23 cellular contexts compared by ENCODE assay signal in the genomic region with DNA sequence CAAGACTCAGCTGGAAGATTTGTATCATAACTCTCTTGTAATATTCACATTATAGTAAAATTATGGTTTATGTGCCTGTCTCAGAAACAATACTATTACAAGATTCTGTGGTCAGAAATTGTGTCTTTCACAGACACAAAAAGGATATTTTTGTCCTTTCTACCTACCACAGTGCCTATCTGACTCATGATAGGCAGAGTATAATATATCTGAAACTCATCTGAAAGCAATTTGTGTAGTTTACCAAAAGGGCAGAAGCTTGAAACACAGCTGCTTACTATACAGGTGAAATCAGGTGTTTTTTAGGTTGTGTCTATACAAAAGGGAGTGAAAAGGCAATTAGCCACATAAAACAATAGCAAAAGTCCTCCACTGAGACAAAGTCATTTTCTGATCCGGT. TPM values are rescaled to one million over a fixed set of nuclear protein-coding genes. Genes with fewer than 3 reads are reported as not detected.
DNase-seq lines count a peak whose midpoint lies in the region; ATAC-seq, FAIRE-seq and TF ChIP-seq lines count a peak whose summit lies in the region.
"Had no signal": no experiment of that assay in that cellular context is flagged by ENCODE, and none has a peak within 500 bp of the region (broad histone marks: within the 10 kb centered on the region; RNA-seq: fewer than 3 reads in every experiment).

No MANE protein-coding gene starts in this region.

- H3K4me3 Mint-ChIP-seq in HFFc6: no peak overlapping the region
- H3K4me3 Mint-ChIP-seq: CD8-positive, alpha-beta T cell; GM23338 had no signal

- H3K4me1 Mint-ChIP-seq in HFFc6 (ENCODE audit: low read depth): no peaks in the 10 kb centered on the region

- H3K36me3 Mint-ChIP-seq in HFFc6 (ENCODE audit: low read depth): no peaks in the 10 kb centered on the region
- H3K36me3 Mint-ChIP-seq: CD8-positive, alpha-beta T cell had no signal

- RAD21 ChIA-PET in GM12878 (lab: Charles Lee; ENCODE audit: unreplicated experiment): no interaction called here

- ATAC-seq in GM18858 (IDR thresholded peaks at IDR 0.05; ENCODE audit: unreplicated experiment): peak; percentile 64
- ATAC-seq in HG02610 (IDR thresholded peaks at IDR 0.05; ENCODE audit: unreplicated experiment): peak; percentile 93
- peak; percentile 55 for ATAC-seq in HG03378 (IDR thresholded peaks at IDR 0.05; ENCODE audit: unreplicated experiment)
- no peak for ATAC-seq in GM12878
- no peak for ATAC-seq in HG02571 (IDR thresholded peaks at IDR 0.05; ENCODE audit: unreplicated experiment)
- ATAC-seq: CD8-positive, alpha-beta T cell; Panc1 had no signal

- no peak overlapping the region for H2AFZ ChIP-seq in GM12878 (ENCODE audit: control insufficient read depth, low read depth, low read length)
- H2AFZ ChIP-seq: GM23338 had no signal

- H4K20me1 ChIP-seq in GM12878 (ENCODE audit: control insufficient read depth, insufficient read depth): no peaks in the 10 kb centered on the region

- H3K27ac Mint-ChIP-seq in HFFc6: no peak overlapping the region
- H3K27ac Mint-ChIP-seq: CD8-positive, alpha-beta T cell; GM23338 had no signal

- no peak overlapping the region for H3K9ac ChIP-seq in GM12878 (ENCODE audit: control insufficient read depth, insufficient read depth, low read length)
- H3K9ac ChIP-seq: SK-N-SH had no signal

- peaks cover 0 to 10% of the 10 kb centered on the region in 2 experiments; a peak in 3 of 4 replicates for H3K27me3 ChIP-seq in GM12878 (replicated peaks in 1 of 2; ENCODE audit: control insufficient read depth in 2 of 2, insufficient read depth in 2 of 2, low read length in 1 of 2)
- H3K27me3 ChIP-seq: BE2C had no signal

- H3K9me3 ChIP-seq in GM12878 (replicated peaks; ENCODE audit: control insufficient read depth, insufficient read depth, low read length): no peaks in the 10 kb centered on the region
- H3K9me3 ChIP-seq: BE2C, SK-N-SH had no signal

- CTCF ChIA-PET in GM12878 (lab: Yijun Ruan, JAX): interaction anchor here (0.7 to 1.7 kb wide), 3 partner anchors 24 to 598 kb away, joined by 3 to 4 read pairs (median 3); no protein-coding TSS in a partner anchor

- H3K4me3 ChIP-seq in GM12878: no peak overlapping the region
- H3K4me3 ChIP-seq: GM23338 had no signal

- intact Hi-C loops in GM12878 (cut with micrococcal nuclease; ENCODE audit: unreplicated experiment): no loop called here

- H3K9me3 Mint-ChIP-seq in HFFc6: no peaks in the 10 kb centered on the region
- H3K9me3 Mint-ChIP-seq: CD8-positive, alpha-beta T cell; GM23338 had no signal

- SMC1A ChIA-PET in GM12878 (lab: Charles Lee; ENCODE audit: uncharacterized antibody, unreplicated experiment): interaction anchor here (0.5 to 1.2 kb wide), 2 partner anchors 43 to 638 kb away, joined by 3 to 5 read pairs; no protein-coding TSS in a partner anchor

- in situ Hi-C loops in GM12878 (cut with MboI): loop anchor here (10.0 kb wide), 1 partner anchor 330 kb away; no protein-coding TSS in a partner anchor

- no peak for FAIRE-seq in GM12878 (lab: Jason Lieb, UNC)
- FAIRE-seq: D721Med, GM18507 had no signal

- no peak for TF ChIP-seq RAD21 in GM12878 (IDR thresholded peaks at IDR 0.05; ENCODE audit: insufficient read depth, low read depth, low read length)

- no peak overlapping the region for H3K27ac ChIP-seq in GM12878 (ENCODE audit: control insufficient read depth, insufficient read depth)

- TF ChIP-seq EP300 in GM12878 (IDR thresholded peaks at IDR 0.05; ENCODE audit: borderline replicate concordance in 1 of 2, control insufficient read depth in 1 of 2, low read depth in 2 of 2, low read length in 2 of 2): no peak

- no peak overlapping the region for H3K4me2 ChIP-seq in GM12878 (ENCODE audit: control insufficient read depth, insufficient read depth)
- H3K4me2 ChIP-seq: GM23338, SK-N-SH had no signal

- POLR2A ChIA-PET in GM12878 (lab: Charles Lee): no interaction called here

- no peaks in the 10 kb centered on the region for H3K27me3 Mint-ChIP-seq in HFFc6 (ENCODE audit: insufficient read depth)

- 0% methylated on average over 1 of the region's 1 CpG for WGBS in GM12878 (ENCODE audit: insufficient coverage, insufficient replicate concordance, low lambda C conversion rate, missing lambda C conversion rate)

- no peak for TF ChIP-seq CTCF in GM12878 (IDR thresholded peaks at IDR 0.05 in 2 of 3, conservative IDR thresholded peaks at IDR 0.05 in 1 of 3; ENCODE audit: control insufficient read depth in 2 of 3, extremely low read depth in 1 of 3, insufficient read depth in 1 of 3, low read depth in 3 of 3, low read length in 3 of 3)
- no peak for TF ChIP-seq CTCF in HFFc6 (IDR thresholded peaks at IDR 0.05)

- BruUV-seq in GM12878 (replicated peaks; lab: Mats Ljungman, UMichigan): no TSS peak

- no peaks in the 10 kb centered on the region for H3K79me2 ChIP-seq in GM12878 (ENCODE audit: control insufficient read depth, insufficient read depth, low read length)

- TF ChIP-seq POLR2A in GM12878 (IDR thresholded peaks at IDR 0.05; ENCODE audit: low read depth, low read length): no peak

- no peaks in the 10 kb centered on the region for H3K4me1 ChIP-seq in GM12878 (ENCODE audit: control insufficient read depth, insufficient read depth, low read length)
- H3K4me1 ChIP-seq: BE2C had no signal

- no peaks in the 10 kb centered on the region for H3K36me3 ChIP-seq in GM12878 (ENCODE audit: control insufficient read depth in 2 of 2, insufficient read depth in 2 of 2, low read length in 1 of 2)
- H3K36me3 ChIP-seq: BE2C had no signal

- DNase-seq in GM12878 (ENCODE audit: low read depth, low spot score) (no peak), HFFc6 (no peak), NAMALWA (ENCODE audit: low spot score) (no peak)
- DNase-seq: BE2C; CD8-positive, alpha-beta T cell; DMS79 treated with DMSO at 0.1 percent for 48 hours; GDM1; NCI-H1048; NCI-H2107; NCI-H446; NCI-H748 treated with DMSO at 0.1 percent for 48 hours; Right ventricle myocardium superior; SK-N-SH had no signal

TF ChIP-seq in GM12878, 131 proteins besides CTCF, POLR2A, EP300 and RAD21 (continues in another document):
- TF ChIP-seq, protein P1, sequence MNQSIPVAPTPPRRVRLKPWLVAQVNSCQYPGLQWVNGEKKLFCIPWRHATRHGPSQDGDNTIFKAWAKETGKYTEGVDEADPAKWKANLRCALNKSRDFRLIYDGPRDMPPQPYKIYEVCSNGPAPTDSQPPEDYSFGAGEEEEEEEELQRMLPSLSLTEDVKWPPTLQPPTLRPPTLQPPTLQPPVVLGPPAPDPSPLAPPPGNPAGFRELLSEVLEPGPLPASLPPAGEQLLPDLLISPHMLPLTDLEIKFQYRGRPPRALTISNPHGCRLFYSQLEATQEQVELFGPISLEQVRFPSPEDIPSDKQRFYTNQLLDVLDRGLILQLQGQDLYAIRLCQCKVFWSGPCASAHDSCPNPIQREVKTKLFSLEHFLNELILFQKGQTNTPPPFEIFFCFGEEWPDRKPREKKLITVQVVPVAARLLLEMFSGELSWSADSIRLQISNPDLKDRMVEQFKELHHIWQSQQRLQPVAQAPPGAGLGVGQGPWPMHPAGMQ (IDR thresholded peaks at IDR 0.05; ENCODE audit: borderline replicate concordance): no peak
- TF ChIP-seq TBL1XR1 (IDR thresholded peaks at IDR 0.05; ENCODE audit: low read depth, low read length) (no peak), SMC3 (IDR thresholded peaks at IDR 0.05; ENCODE audit: borderline replicate concordance, low read length) (no peak), NR2F1 (conservative IDR thresholded peaks at IDR 0.05) (no peak), GABPA (IDR thresholded peaks at IDR 0.05; ENCODE audit: low read depth) (no peak), BHLHE40 (IDR thresholded peaks at IDR 0.05; ENCODE audit: borderline replicate concordance in 1 of 2, low read depth in 2 of 2, low read length in 1 of 2) (no peak), SMAD5 (IDR thresholded peaks at IDR 0.05; ENCODE audit: low read depth) (no peak), ESRRA (IDR thresholded peaks at IDR 0.05; ENCODE audit: low read length) (no peak), HDAC2 (IDR thresholded peaks at IDR 0.05) (no peak), RUNX3 (IDR thresholded peaks at IDR 0.05; ENCODE audit: low read length) (peak; percentile 90)

RNA-seq across cellular contexts. Expression of a gene that starts 10.9 kb away (rescaled TPM):
- not detected in 2 replicates for total RNA-seq in GM12878 (2013; cell fraction: nucleolus; rRNA removed)
- total RNA-seq in GM12878 (2014; rRNA removed): not detected in 2 replicates
- not detected in 2 replicates for total RNA-seq in GM12878 (2014; rRNA removed; fragmentation: Illumina TruSeq; extraction: Trizol)
- total RNA-seq in GM12878 (2021): not detected in 2 replicates
- polyA plus RNA-seq in GM12878 (2011; ENCODE audit: low read depth): not detected
- not detected in 2 replicates for polyA plus RNA-seq in GM12878 (2011; rRNA removed)
- not detected in 2 replicates for polyA plus RNA-seq in GM12878 (2011; cell fraction: cytosol; rRNA removed)
- not detected in 2 replicates for polyA plus RNA-seq in GM12878 (2011; cell fraction: nucleus; rRNA removed)
- polyA plus RNA-seq in GM12878 (2012): not detected in 2 replicates
- polyA plus RNA-seq in GM12878 (2014; fragmentation: Illumina TruSeq; extraction: Trizol): not detected in 2 replicates
- polyA plus RNA-seq in GM12878 (2014; fragmentation: Nextera tagmentation; extraction: Ambion mirVana): not detected
- not detected in 2 replicates for polyA plus RNA-seq in GM12878 (2014; rRNA removed)
- not detected for polyA plus RNA-seq in GM12878 (2016; fragmentation: Nextera tagmentation; extraction: Ambion mirVana)
- polyA minus RNA-seq in GM12878 (2011; rRNA and poly(A)+ RNA removed): not detected in 2 replicates
- polyA minus RNA-seq in GM12878 (2011; cell fraction: cytosol; rRNA and poly(A)+ RNA removed): not detected in 2 replicates
- not detected in 2 replicates for polyA minus RNA-seq in GM12878 (2011; cell fraction: nucleus; rRNA and poly(A)+ RNA removed)
- total RNA-seq in HFFc6 (2021; fragmentation: NEBNext Ultra II Directional; extraction: Animal tissue kit (Norgen Biotek cat#: 25700)): not detected
- total RNA-seq: CD8-positive, alpha-beta T cell; HT1080; T-helper 1 cell treated with Interleukin-12 subunit alpha and Interleukin-12 subunit beta and Interleukin-4 antibody, amounts not matched to agents 30 ng/mL and 1 ng/mL, for 36 hours had no signal
- polyA plus RNA-seq: SK-N-SH had no signal

Comparison
In these comparisons a context has a peak if more than half of its experiments do, and no peak if none do; other contexts are left out.
1. ATAC-seq: peak in GM18858 (single experiment), HG02610 (single experiment) and HG03378 (single experiment); none in GM12878 (single experiment) and HG02571 (single experiment).